In genomic region chrX:112841114-112841819, GRCh38 we compare ENCODE assay signal across 8 cellular contexts. TPM values are rescaled to one million over a fixed set of nuclear protein-coding genes. Genes with fewer than 3 reads are reported as not detected.
DNase-seq lines count a peak whose midpoint lies in the region; ATAC-seq, FAIRE-seq and TF ChIP-seq lines count a peak whose summit lies in the region.

No MANE protein-coding gene starts in this region.

- H3K9me3 ChIP-seq in endothelial cell of umbilical vein (replicated peaks; ENCODE audit: control insufficient read depth, insufficient read depth, low read length) (no peaks in the 10 kb centered on the region), mononuclear cell (ENCODE audit: low read depth, low read length) (no peaks in the 10 kb centered on the region)

- DNase-seq in CD1c-positive myeloid dendritic cell (ENCODE audit: extremely low spot score) = peak; percentile 84
- DNase-seq in HK-2 (ENCODE audit: unreplicated experiment) = peak; percentile 81
- DNase-seq in NCI-H82 treated with DMSO at 0.1 percent for 48 hours (lab: John Stamatoyannopoulos, UW; ENCODE audit: unreplicated experiment) = peak; percentile 83
- DNase-seq in activated CD8-positive, alpha-beta memory T cell treated with anti-CD3 and anti-CD28 coated beads, Interleukin-2, amount 50 U/mL, for 4 hours = peak; percentile 69
- DNase-seq in endothelial cell of umbilical vein (ENCODE audit: low read depth, low spot score) = peak; percentile 81
- peak; percentile 53 to 58 for DNase-seq in stimulated activated CD8-positive, alpha-beta memory T cell treated with anti-CD3 and anti-CD28 coated beads, Interleukin-2, amount 100 ng/mL, for 1 hour (ENCODE audit: low read depth in 2 of 2)

- H3K4me3 ChIP-seq in endothelial cell of umbilical vein (replicated peaks in 1 of 3; ENCODE audit: insufficient read depth in 1 of 3, low read depth in 1 of 3, low read length in 3 of 3) (peak overlapping the region; percentile 46 to 84 (median 48)), mononuclear cell (ENCODE audit: low read length) (peak overlapping the region; percentile 58)

- H3K9ac ChIP-seq in endothelial cell of umbilical vein (replicated peaks; ENCODE audit: extremely low read depth, insufficient read depth, low read length) = peak overlapping the region; percentile 44

- FAIRE-seq in endothelial cell of umbilical vein (lab: Jason Lieb, UNC) = peak; percentile 90

- no peaks in the 10 kb centered on the region for H4K20me1 ChIP-seq in endothelial cell of umbilical vein (replicated peaks; ENCODE audit: control insufficient read depth, extremely low read depth, insufficient read depth, low read length)

- intact Hi-C loops in endothelial cell of umbilical vein (cut with micrococcal nuclease) = no loop called here

- H3K9me1 ChIP-seq in endothelial cell of umbilical vein (replicated peaks; ENCODE audit: control insufficient read depth, extremely low read depth, insufficient read depth, low read length) = no peaks in the 10 kb centered on the region

- H3K79me2 ChIP-seq in endothelial cell of umbilical vein (ENCODE audit: control insufficient read depth, insufficient read depth, low read length) = no peaks in the 10 kb centered on the region

- dilution Hi-C loops in endothelial cell of umbilical vein (cut with MboI; ENCODE audit: extremely low pct_ligation_motif_present, low sequenced_read_pairs) = no loop called here

- H3K4me2 ChIP-seq in endothelial cell of umbilical vein (ENCODE audit: insufficient read depth, low read length) = peak overlapping the region; percentile 70

- H3K27me3 ChIP-seq in endothelial cell of umbilical vein (ENCODE audit: control insufficient read depth in 2 of 2, insufficient read depth in 2 of 2, low read length in 2 of 2) = no peaks in the 10 kb centered on the region
- no peaks in the 10 kb centered on the region for H3K27me3 ChIP-seq in mononuclear cell (ENCODE audit: insufficient read depth, low read length)

- TF ChIP-seq POLR2A in endothelial cell of umbilical vein (IDR thresholded peaks at IDR 0.05; ENCODE audit: low read depth, low read length) = no peak

- no peaks in the 10 kb centered on the region for H3K36me3 ChIP-seq in endothelial cell of umbilical vein (ENCODE audit: control insufficient read depth in 2 of 2, extremely low read depth in 1 of 2, insufficient read depth in 2 of 2, low read length in 2 of 2)

- no peak for TF ChIP-seq CTCF in endothelial cell of umbilical vein (IDR thresholded peaks at IDR 0.05; ENCODE audit: extremely low read depth in 1 of 2, insufficient read depth in 1 of 2, low read depth in 1 of 2, low read length in 2 of 2)

- CTCF ChIA-PET in endothelial cell of umbilical vein (lab: Charles Lee) = interaction anchor here (0.8 kb wide), 2 partner anchors 18 to 900 kb away, joined by 3 read pairs; no protein-coding TSS in a partner anchor

- H3K4me1 ChIP-seq in endothelial cell of umbilical vein (ENCODE audit: control insufficient read depth, extremely low read depth, insufficient read depth, low read length) (no peaks in the 10 kb centered on the region), mononuclear cell (ENCODE audit: insufficient read depth, low read length) (peaks cover 4% of the 10 kb centered on the region)

- peak overlapping the region; percentile 11 for H3K27ac ChIP-seq in endothelial cell of umbilical vein (ENCODE audit: insufficient read depth, low read depth, low read length)

- ATAC-seq in GM19463 (IDR thresholded peaks at IDR 0.05; ENCODE audit: unreplicated experiment) = peak; percentile 86

- POLR2A ChIA-PET in endothelial cell of umbilical vein (lab: Charles Lee) = no interaction called here

- no TSS peak for BruUV-seq in endothelial cell of umbilical vein (replicated peaks; lab: Mats Ljungman, UMichigan)

- peak overlapping the region; percentile 95 for H2AFZ ChIP-seq in endothelial cell of umbilical vein (ENCODE audit: low read depth, low read length)

TF ChIP-seq in endothelial cell of umbilical vein, 7 proteins besides CTCF, POLR2A, EP300 and RAD21:
- TF ChIP-seq EZH2 (IDR thresholded peaks at IDR 0.05; ENCODE audit: borderline replicate concordance, low read depth, low read length, severe bottlenecking) (no peak), MYC (IDR thresholded peaks at IDR 0.05; ENCODE audit: low read depth, low read length) (no peak)
TF ChIP-seq in endothelial cell of umbilical vein: peak in this region for 0.

RNA-seq across cellular contexts. Expression of gene AMOT, which starts 0.6 kb away (rescaled TPM):
- total RNA-seq in endothelial cell of umbilical vein = 2.7 and 3.5 TPM in 2 replicates
- polyA plus RNA-seq in endothelial cell of umbilical vein = 0.68 and 1.2 TPM in 2 replicates
- polyA plus RNA-seq in endothelial cell of umbilical vein (2011; cell fraction: cytosol; rRNA removed) = 0.71 and 0.92 TPM in 2 replicates
- 1.2 and 2.0 TPM in 2 replicates for polyA plus RNA-seq in endothelial cell of umbilical vein (2011; cell fraction: nucleus; rRNA removed)
- 0.31 and 0.40 TPM in 2 replicates for polyA plus RNA-seq in endothelial cell of umbilical vein (2012)
- 2.4 and 2.8 TPM in 2 replicates for polyA minus RNA-seq in endothelial cell of umbilical vein
- polyA minus RNA-seq in endothelial cell of umbilical vein (2011; cell fraction: cytosol; rRNA and poly(A)+ RNA removed) = not detected
- polyA minus RNA-seq in endothelial cell of umbilical vein (2011; cell fraction: nucleus; rRNA and poly(A)+ RNA removed) = 1.9 TPM in 2 replicates
- total RNA-seq in mononuclear cell = 0.52 TPM

Comparison
In these comparisons a context has a peak if more than half of its experiments do, and no peak if none do; other contexts are left out.
1. Peak in every context shown above with its lines: DNase-seq, ATAC-seq, H3K4me3 ChIP-seq and H3K27ac ChIP-seq.